In the genomic region with DNA sequence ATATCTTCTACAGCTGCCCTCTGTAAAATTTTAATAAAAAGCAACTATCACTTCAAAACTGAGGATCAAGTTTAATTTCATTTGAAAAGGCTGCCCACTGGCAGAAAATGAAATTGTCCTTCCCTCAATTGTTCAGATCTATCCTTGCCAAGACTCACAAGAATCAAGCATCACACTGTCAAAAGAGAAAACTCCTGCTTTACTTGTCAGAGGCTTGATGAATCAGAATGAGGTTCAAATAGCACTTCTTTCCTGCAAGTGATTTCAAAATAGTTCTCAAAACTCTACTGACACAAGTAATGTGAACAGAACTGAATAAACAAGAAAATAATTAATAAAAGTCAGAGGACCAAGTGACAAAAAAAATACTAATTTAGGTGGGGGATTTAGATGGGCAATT, we compare ENCODE assay signal across 13 cellular contexts.
DNase-seq lines count a peak whose midpoint lies in the region; FAIRE-seq and TF ChIP-seq lines count a peak whose summit lies in the region.
"Had no signal": no experiment of that assay in that cellular context is flagged by ENCODE, and none has a peak within 500 bp of the region (broad histone marks: within the 10 kb centered on the region; RNA-seq: fewer than 3 reads in every experiment).

No MANE protein-coding gene starts in this region.

- peaks cover 8 to 9% of the 10 kb centered on the region in 2 experiments for H3K36me3 ChIP-seq in endothelial cell of umbilical vein (ENCODE audit: control insufficient read depth in 2 of 2, extremely low read depth in 1 of 2, insufficient read depth in 2 of 2, low read length in 2 of 2)

- POLR2A ChIA-PET in endothelial cell of umbilical vein (lab: Charles Lee), result no interaction called here

- H3K79me2 ChIP-seq in endothelial cell of umbilical vein (ENCODE audit: control insufficient read depth, insufficient read depth, low read length), result no peaks in the 10 kb centered on the region
- H3K79me2 ChIP-seq: parathyroid adenoma had no signal

- peak overlapping the region; percentile 77 for H3K27ac ChIP-seq in endothelial cell of umbilical vein (ENCODE audit: insufficient read depth, low read depth, low read length)
- H3K27ac ChIP-seq: parathyroid adenoma had no signal

- CTCF ChIA-PET in endothelial cell of umbilical vein (lab: Charles Lee), result no interaction called here

- no peak overlapping the region for H2AFZ ChIP-seq in endothelial cell of umbilical vein (ENCODE audit: low read depth, low read length)
- H2AFZ ChIP-seq: parathyroid adenoma had no signal

- DNase-seq in NCI-H2029 (lab: John Stamatoyannopoulos, UW), result peak; percentile 5
- no peak for DNase-seq in NCI-H2029 treated with DMSO at 0.1 percent for 48 hours (lab: John Stamatoyannopoulos, UW)
- peak; percentile 34 for DNase-seq in MV-4-11 (lab: John Stamatoyannopoulos, UW)
- peak; percentile 14 for DNase-seq in endothelial cell of umbilical vein (ENCODE audit: low read depth, low spot score)
- DNase-seq in renal cortical epithelial cell (ENCODE audit: low read depth), result peak; percentile 51
- no peak for DNase-seq in AG20443 (ENCODE audit: low spot score)
- DNase-seq in NCI-H2227 treated with DMSO at 0.1 percent for 48 hours (lab: John Stamatoyannopoulos, UW), result no peak
- DNase-seq in DMS53 (lab: John Stamatoyannopoulos, UW), result no peak
- DNase-seq: 8988T, amygdala, DND-41, left colon had no signal

- no peak for FAIRE-seq in endothelial cell of umbilical vein (lab: Jason Lieb, UNC)

- H3K4me1 ChIP-seq in endothelial cell of umbilical vein (ENCODE audit: control insufficient read depth, extremely low read depth, insufficient read depth, low read length), result peaks cover 19% of the 10 kb centered on the region
- H3K4me1 ChIP-seq: parathyroid adenoma had no signal

- TF ChIP-seq CTCF in endothelial cell of umbilical vein (IDR thresholded peaks at IDR 0.05; ENCODE audit: extremely low read depth in 1 of 2, insufficient read depth in 1 of 2, low read depth in 1 of 2, low read length in 2 of 2), result no peak

- BruUV-seq in endothelial cell of umbilical vein (replicated peaks; lab: Mats Ljungman, UMichigan), result no TSS peak

- no peaks in the 10 kb centered on the region for H4K20me1 ChIP-seq in endothelial cell of umbilical vein (replicated peaks; ENCODE audit: control insufficient read depth, extremely low read depth, insufficient read depth, low read length)

- H3K9me3 ChIP-seq in endothelial cell of umbilical vein (replicated peaks; ENCODE audit: control insufficient read depth, insufficient read depth, low read length), result no peaks in the 10 kb centered on the region

- dilution Hi-C loops in endothelial cell of umbilical vein (cut with MboI; ENCODE audit: extremely low pct_ligation_motif_present, low sequenced_read_pairs), result no loop called here

- H3K9me1 ChIP-seq in endothelial cell of umbilical vein (replicated peaks; ENCODE audit: control insufficient read depth, extremely low read depth, insufficient read depth, low read length), result no peaks in the 10 kb centered on the region

- intact Hi-C loops in endothelial cell of umbilical vein (cut with micrococcal nuclease), result loop anchor here (2.0 kb wide), 1 partner anchor 16 kb away; no protein-coding TSS in a partner anchor

- H3K4me2 ChIP-seq in endothelial cell of umbilical vein (ENCODE audit: insufficient read depth, low read length), result peak overlapping the region; percentile 14

- H3K4me3 ChIP-seq in endothelial cell of umbilical vein (replicated peaks in 1 of 3; ENCODE audit: insufficient read depth in 1 of 3, low read depth in 1 of 3, low read length in 3 of 3), result no peak overlapping the region

- H3K9ac ChIP-seq in endothelial cell of umbilical vein (replicated peaks; ENCODE audit: extremely low read depth, insufficient read depth, low read length), result peak overlapping the region; percentile 14
- H3K9ac ChIP-seq: parathyroid adenoma had no signal

- H3K27me3 ChIP-seq in endothelial cell of umbilical vein (ENCODE audit: control insufficient read depth in 2 of 2, insufficient read depth in 2 of 2, low read length in 2 of 2), result no peaks in the 10 kb centered on the region

- no peak for TF ChIP-seq POLR2A in endothelial cell of umbilical vein (IDR thresholded peaks at IDR 0.05; ENCODE audit: low read depth, low read length)

TF ChIP-seq in endothelial cell of umbilical vein, 7 proteins besides CTCF, POLR2A, EP300 and RAD21:
- TF ChIP-seq EZH2 (IDR thresholded peaks at IDR 0.05; ENCODE audit: borderline replicate concordance, low read depth, low read length, severe bottlenecking) (no peak), FOS (IDR thresholded peaks at IDR 0.05; ENCODE audit: borderline replicate concordance, insufficient read depth, low read length) (no peak), MYC (IDR thresholded peaks at IDR 0.05; ENCODE audit: low read depth, low read length) (no peak), POLR2AphosphoS5 (IDR thresholded peaks at IDR 0.05; ENCODE audit: insufficient read depth, low read depth, low read length) (no peak), JUN (IDR thresholded peaks at IDR 0.05; ENCODE audit: borderline replicate concordance, insufficient read depth, insufficient read length, low read depth) (no peak), GATA2 (IDR thresholded peaks at IDR 0.05; ENCODE audit: insufficient read depth, insufficient read length, low read depth, low read length) (no peak)
- TF ChIP-seq, protein P1, sequence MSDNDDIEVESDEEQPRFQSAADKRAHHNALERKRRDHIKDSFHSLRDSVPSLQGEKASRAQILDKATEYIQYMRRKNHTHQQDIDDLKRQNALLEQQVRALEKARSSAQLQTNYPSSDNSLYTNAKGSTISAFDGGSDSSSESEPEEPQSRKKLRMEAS (IDR thresholded peaks at IDR 0.05; ENCODE audit: insufficient read depth, insufficient read length), result no peak

Comparison
In these comparisons a context has a peak if more than half of its experiments do, and no peak if none do; other contexts are left out.
1. DNase-seq: peak in NCI-H2029 (single experiment), MV-4-11 (single experiment), endothelial cell of umbilical vein (single experiment) and renal cortical epithelial cell (single experiment); none in NCI-H2029 treated with DMSO at 0.1 percent for 48 hours (single experiment), AG20443 (single experiment), NCI-H2227 treated with DMSO at 0.1 percent for 48 hours (single experiment) and DMS53 (single experiment).